In genomic region chr3:29906906-29907305, GRCh38 we compare ENCODE assay signal across 21 cellular contexts.
"Had no signal": no experiment of that assay in that cellular context is flagged by ENCODE, and none has a peak within 500 bp of the region (broad histone marks: within the 10 kb centered on the region; RNA-seq: fewer than 3 reads in every experiment).

No MANE protein-coding gene starts in this region.

- H3K27ac ChIP-seq: RWPE1 had no signal

- H3K4me2 ChIP-seq: SK-N-SH had no signal

- H3K9ac ChIP-seq: SK-N-SH had no signal

- DNase-seq: IMR-90, Karpas-422, KG1, MG63, NCI-H1092, NCI-H1436 treated with DMSO at 0.1 percent for 48 hours, NCI-H1694, NCI-H187 treated with DMSO at 0.1 percent for 48 hours, NCI-H2029 treated with DMSO at 0.1 percent for 48 hours, NCI-H2171, NCI-H226, NCI-H446, NCI-H510A, NCI-H524 treated with DMSO at 0.1 percent for 48 hours, NCI-H69, NCI-H774, SHP77, SK-N-SH, SW 1271, T-helper 1 cell had no signal

- H3K9me3 ChIP-seq: MG63, SK-N-SH had no signal

- H3K27me3 ChIP-seq: MG63 had no signal

- H3K4me3 ChIP-seq: MG63 had no signal

- H3K36me3 ChIP-seq: MG63 had no signal
